In genomic region chr11:22625448-22626287, GRCh38 we compare ENCODE assay signal across 8 cellular contexts. TPM values are rescaled to one million over a fixed set of nuclear protein-coding genes. Genes with fewer than 3 reads are reported as not detected.
DNase-seq lines count a peak whose midpoint lies in the region; ATAC-seq and TF ChIP-seq lines count a peak whose summit lies in the region.

Gene FANCF, minus strand, starts transcription at chr11:22625823. Its CDS starts 13 bp downstream, at chr11:22625810.

- H3K27me3 ChIP-seq in left ventricle myocardium inferior (ENCODE audit: low read depth) = no peaks in the 10 kb centered on the region

- peak; percentile 96 for ATAC-seq in HG02870 (IDR thresholded peaks at IDR 0.05; ENCODE audit: unreplicated experiment)

- H3K4me3 ChIP-seq in left ventricle myocardium inferior = peak within 1 kb of the TSS; percentile 83
- peak within 1 kb of the TSS; percentile 68 for H3K4me3 ChIP-seq in urinary bladder (ENCODE audit: low read depth, low read length)

- under 1% methylated on average over 55 of the region's 55 CpGs for WGBS in urinary bladder

- H3K4me3 Mint-ChIP-seq in progenitor cell of endocrine pancreas (ENCODE audit: low read depth) = peak within 1 kb of the TSS; percentile 99

- peak within 1 kb of the TSS; percentile 100 for H3K27ac Mint-ChIP-seq in progenitor cell of endocrine pancreas

- in situ Hi-C loops in GM13976 (cut with MboI; ENCODE audit: low sequenced_read_pairs, unreplicated experiment) = no loop called here

- no peaks in the 10 kb centered on the region for H3K9me3 ChIP-seq in left ventricle myocardium inferior (replicated peaks)

- H3K4me1 Mint-ChIP-seq in progenitor cell of endocrine pancreas (ENCODE audit: low read depth) = peaks cover 18% of the 10 kb centered on the region

- no peaks in the 10 kb centered on the region for H3K36me3 ChIP-seq in left ventricle myocardium inferior
- H3K36me3 ChIP-seq in urinary bladder (ENCODE audit: insufficient read depth) = no peaks in the 10 kb centered on the region

- H3K27ac ChIP-seq in left ventricle myocardium inferior (replicated peaks) (peak within 1 kb of the TSS; percentile 93), urinary bladder (ENCODE audit: low read depth) (peak within 1 kb of the TSS; percentile 90)

- intact Hi-C loops in T-helper 1 cell treated with Interleukin-12 subunit alpha and Interleukin-12 subunit beta and Interleukin-4 antibody, amounts not matched to agents 30 ng/mL and 1 ng/mL, for 36 hours (cut with micrococcal nuclease) = loop anchor here (1.0 to 5.0 kb wide), 4 partner anchors 78 to 291 kb away; partner anchors contain the start of gene SVIP
- intact Hi-C loops in left ventricle myocardium inferior (cut with micrococcal nuclease) = no loop called here

- H3K36me3 Mint-ChIP-seq in progenitor cell of endocrine pancreas (ENCODE audit: insufficient read depth) = peaks cover 1% of the 10 kb centered on the region

- H3K27me3 Mint-ChIP-seq in progenitor cell of endocrine pancreas = no peaks in the 10 kb centered on the region

- H3K9me3 Mint-ChIP-seq in progenitor cell of endocrine pancreas (ENCODE audit: low read depth) = no peaks in the 10 kb centered on the region

- DNase-seq in GM13976 (ENCODE audit: low spot score) (peak; percentile 92), NCI-H146 treated with DMSO at 0.1 percent for 48 hours (lab: John Stamatoyannopoulos, UW; ENCODE audit: unreplicated experiment) (peak; percentile 93), amniotic epithelial cell (ENCODE audit: low read depth) (peak; percentile 100), left ventricle myocardium inferior (peak; percentile 89), progenitor cell of endocrine pancreas (ENCODE audit: low spot score, unreplicated experiment) (peak; percentile 84)

- H3K4me1 ChIP-seq in left ventricle myocardium inferior = peaks cover 28% of the 10 kb centered on the region
- H3K4me1 ChIP-seq in urinary bladder (ENCODE audit: insufficient read depth) = no peaks in the 10 kb centered on the region

- no peak for TF ChIP-seq CTCF in GM13976 (IDR thresholded peaks at IDR 0.05; ENCODE audit: borderline replicate concordance, control extremely low read depth, extremely low read depth, insufficient read depth, missing control alignments)
- TF ChIP-seq CTCF in left ventricle myocardium inferior (IDR thresholded peaks at IDR 0.05; ENCODE audit: borderline replicate concordance) = no peak
- no peak for TF ChIP-seq CTCF in progenitor cell of endocrine pancreas (IDR thresholded peaks at IDR 0.05; ENCODE audit: unreplicated experiment)

RNA-seq across cellular contexts. Expression of gene FANCF, which starts in this region (rescaled TPM):
- 16.2 and 18.2 TPM in 2 replicates for total RNA-seq in T-helper 1 cell treated with Interleukin-12 subunit alpha and Interleukin-12 subunit beta and Interleukin-4 antibody, amounts not matched to agents 30 ng/mL and 1 ng/mL, for 36 hours
- total RNA-seq in left ventricle myocardium inferior = 5.3 TPM
- total RNA-seq in progenitor cell of endocrine pancreas = 30.2 and 32.8 TPM in 2 replicates
- 14.3 TPM for total RNA-seq in urinary bladder
- 5.6 TPM for polyA plus RNA-seq in urinary bladder

Comparison
In these comparisons a context has a peak if more than half of its experiments do, and no peak if none do; other contexts are left out.
1. Peak in every context shown above with its lines: DNase-seq, ATAC-seq, H3K4me3 ChIP-seq and H3K27ac ChIP-seq.